Comparison of ENCODE assay signal across 1 cellular context in genomic region chr19:48513289-48514122, GRCh38.
TF ChIP-seq lines count a peak whose summit lies in the region.

No MANE protein-coding gene starts in this region.

TF ChIP-seq in HepG2, 621 proteins besides CTCF, POLR2A, EP300 and RAD21 (continues in another document):
- no peak for TF ChIP-seq HOXA9 (CRISPR knock-in tag; IDR thresholded peaks at IDR 0.05; ENCODE audit: borderline replicate concordance)
- TF ChIP-seq ZNF331 (CRISPR knock-in tag; IDR thresholded peaks at IDR 0.05) = 0 out of 2 replicates have a peak, but pooled peaks have one; percentile 15
- TF ChIP-seq ATF2 (CRISPR knock-in tag; IDR thresholded peaks at IDR 0.05) = no peak
- no peak for TF ChIP-seq IRX3 (CRISPR knock-in tag; IDR thresholded peaks at IDR 0.05; ENCODE audit: borderline replicate concordance, low read depth)
- TF ChIP-seq IRF9 (CRISPR knock-in tag; IDR thresholded peaks at IDR 0.05; ENCODE audit: borderline replicate concordance) = 0 out of 2 replicates have a peak, but pooled peaks have one; percentile 30
- TF ChIP-seq ZNF709 (CRISPR knock-in tag; IDR thresholded peaks at IDR 0.05) = peak; percentile 58; the same call in 1 of the 2 replicates
- TF ChIP-seq ZNF18 (CRISPR knock-in tag; IDR thresholded peaks at IDR 0.05; ENCODE audit: insufficient replicate concordance) = peak; percentile 11
- no peak for TF ChIP-seq ZNF337 (CRISPR knock-in tag; IDR thresholded peaks at IDR 0.05; ENCODE audit: borderline replicate concordance, low read depth)
- TF ChIP-seq ZNF720 (CRISPR knock-in tag; IDR thresholded peaks at IDR 0.05) = no peak
- TF ChIP-seq ZNF547 (CRISPR knock-in tag; IDR thresholded peaks at IDR 0.05) = 0 out of 2 replicates have a peak, but pooled peaks have one; percentile 50
- no peak for TF ChIP-seq BCL6 (CRISPR knock-in tag; IDR thresholded peaks at IDR 0.05)
- no peak for TF ChIP-seq ZNF263 (CRISPR knock-in tag; IDR thresholded peaks at IDR 0.05)
- no peak for TF ChIP-seq MIER3 (CRISPR knock-in tag; IDR thresholded peaks at IDR 0.05; ENCODE audit: borderline replicate concordance)
- no peak for TF ChIP-seq BCL3 (CRISPR knock-in tag; IDR thresholded peaks at IDR 0.05)
- TF ChIP-seq ZBTB3 (CRISPR knock-in tag; IDR thresholded peaks at IDR 0.05; ENCODE audit: borderline replicate concordance, low read depth) = no peak
- TF ChIP-seq ZNF383 (CRISPR knock-in tag; IDR thresholded peaks at IDR 0.05; ENCODE audit: borderline replicate concordance) = no peak
- no peak for TF ChIP-seq ZBTB25 (CRISPR knock-in tag; IDR thresholded peaks at IDR 0.05)
- no peak for TF ChIP-seq STAT5B (CRISPR knock-in tag; IDR thresholded peaks at IDR 0.05)
- peak; percentile 44 for TF ChIP-seq RBM39 (IDR thresholded peaks at IDR 0.05; ENCODE audit: low read depth, low read length, poor library complexity, severe bottlenecking)
- no peak for TF ChIP-seq ZNF136 (CRISPR knock-in tag; IDR thresholded peaks at IDR 0.05; ENCODE audit: low read depth)
- no peak for TF ChIP-seq DRAP1 (CRISPR knock-in tag; IDR thresholded peaks at IDR 0.05)
- no peak for TF ChIP-seq TBX2 (CRISPR knock-in tag; IDR thresholded peaks at IDR 0.05; ENCODE audit: borderline replicate concordance)
- TF ChIP-seq PBX3 (CRISPR knock-in tag; IDR thresholded peaks at IDR 0.05; ENCODE audit: borderline replicate concordance) = no peak
- no peak for TF ChIP-seq MXD1 (CRISPR knock-in tag; IDR thresholded peaks at IDR 0.05)
- TF ChIP-seq CEBPB (IDR thresholded peaks at IDR 0.05; ENCODE audit: borderline replicate concordance, low read depth, low read length) = no peak
- TF ChIP-seq GRHL1 (CRISPR knock-in tag; conservative IDR thresholded peaks at IDR 0.05) = no peak
- no peak for TF ChIP-seq ZSCAN31 (CRISPR knock-in tag; IDR thresholded peaks at IDR 0.05; ENCODE audit: low read depth)
- no peak for TF ChIP-seq NPAS2 (CRISPR knock-in tag; IDR thresholded peaks at IDR 0.05; ENCODE audit: borderline replicate concordance)
- TF ChIP-seq ARID2 (CRISPR knock-in tag; IDR thresholded peaks at IDR 0.05; ENCODE audit: borderline replicate concordance) = no peak
- TF ChIP-seq TOPORS (CRISPR knock-in tag; IDR thresholded peaks at IDR 0.05) = no peak
- TF ChIP-seq KLF15 (CRISPR knock-in tag; IDR thresholded peaks at IDR 0.05; ENCODE audit: borderline replicate concordance) = no peak
- no peak for TF ChIP-seq ARNT (IDR thresholded peaks at IDR 0.05)
- TF ChIP-seq CBX5 (CRISPR knock-in tag; IDR thresholded peaks at IDR 0.05; ENCODE audit: borderline replicate concordance) = no peak
- TF ChIP-seq SOX13 (IDR thresholded peaks at IDR 0.05) = no peak
- no peak for TF ChIP-seq SOX13 (CRISPR knock-in tag; conservative IDR thresholded peaks at IDR 0.05 in 1 of 2, IDR thresholded peaks at IDR 0.05 in 1 of 2)
- TF ChIP-seq PRDM4 (CRISPR knock-in tag; IDR thresholded peaks at IDR 0.05; ENCODE audit: borderline replicate concordance) = no peak
- no peak for TF ChIP-seq CENPX (CRISPR knock-in tag; IDR thresholded peaks at IDR 0.05)
- TF ChIP-seq ZBTB34 (CRISPR knock-in tag; IDR thresholded peaks at IDR 0.05) = no peak
- TF ChIP-seq ZNF510 (CRISPR knock-in tag; IDR thresholded peaks at IDR 0.05; ENCODE audit: low read depth) = no peak
- no peak for TF ChIP-seq ZBTB33 (CRISPR knock-in tag; IDR thresholded peaks at IDR 0.05)
- peak; percentile 33; the same call in 1 of the 2 replicates for TF ChIP-seq TAF1 (CRISPR knock-in tag; IDR thresholded peaks at IDR 0.05)
- TF ChIP-seq SKIL (CRISPR knock-in tag; IDR thresholded peaks at IDR 0.05; ENCODE audit: borderline replicate concordance) = no peak
